ENCODE assay signal across 24 cellular contexts in genomic region chr7:109476409-109476808, GRCh38.
"Had no signal": no experiment of that assay in that cellular context is flagged by ENCODE, and none has a peak within 500 bp of the region (broad histone marks: within the 10 kb centered on the region; RNA-seq: fewer than 3 reads in every experiment).

No MANE protein-coding gene starts in this region.

- H3K27me3 ChIP-seq: colonic mucosa, dorsolateral prefrontal cortex, esophagus squamous epithelium, gastrocnemius medialis, sigmoid colon, stomach, suprapubic skin, tibial nerve had no signal

- DNase-seq: activated CD4-positive, alpha-beta T cell treated with anti-CD3 and anti-CD28 coated beads, Interleukin-2, amount 10 ng/mL, durations not matched to agents 7 days and 5 days; activated CD8-positive, alpha-beta memory T cell treated with anti-CD3 and anti-CD28 coated beads, Interleukin-2, amount 10 ng/mL, durations not matched to agents 7 days and 5 days; activated CD8-positive, alpha-beta T cell treated with anti-CD3 and anti-CD28 coated beads for 36 hours; activated effector memory CD4-positive, alpha-beta T cell treated with anti-CD3 and anti-CD28 coated beads, Interleukin-2, amount 50 U/mL, for 16 hours; activated naive CD4-positive, alpha-beta T cell treated with anti-CD3 and anti-CD28 coated beads, Interleukin-2, amount 10 ng/mL, durations not matched to agents 7 days and 5 days; activated T-cell treated with anti-CD3 and anti-CD28 coated beads for 4 hours; amygdala; colonic mucosa; dorsolateral prefrontal cortex; esophagus squamous epithelium; gastrocnemius medialis; head of caudate nucleus; left ventricle myocardium superior; mammary epithelial cell; naive thymus-derived CD8-positive, alpha-beta T cell; sigmoid colon; stimulated activated CD4-positive, alpha-beta T cell treated with anti-CD3 and anti-CD28 coated beads, Interleukin-15, amount 100 ng/mL, for 24 hours; stomach had no signal

- ATAC-seq: activated CD4-positive, CD25-positive, alpha-beta regulatory T cell treated with anti-CD3 and anti-CD28 coated beads, Interleukin-2, amount 50 U/mL, for 24 hours; activated CD8-positive, alpha-beta memory T cell treated with anti-CD3 and anti-CD28 coated beads, Interleukin-2, amount 10 ng/mL, durations not matched to agents 7 days and 5 days; activated CD8-positive, alpha-beta T cell treated with anti-CD3 and anti-CD28 coated beads for 36 hours; gastrocnemius medialis; left ventricle myocardium superior; naive thymus-derived CD8-positive, alpha-beta T cell; stimulated activated memory B cell treated with anti-CD40 and anti-IgM and Interleukin-4, amounts not matched to agents 10 μg/mL and 1 μg/mL and 100 μg/mL, for 72 hours had no signal

- H3K4me3 ChIP-seq: colonic mucosa, dorsolateral prefrontal cortex, esophagus squamous epithelium, gastrocnemius medialis, sigmoid colon, smooth muscle cell, stomach, suprapubic skin, tibial nerve had no signal

- H3K4me1 ChIP-seq: colonic mucosa, esophagus squamous epithelium, gastrocnemius medialis, sigmoid colon, stomach, suprapubic skin, tibial nerve had no signal

- H3K27ac ChIP-seq: colonic mucosa, dorsolateral prefrontal cortex, esophagus squamous epithelium, gastrocnemius medialis, sigmoid colon, stomach, suprapubic skin, tibial nerve, VCaP had no signal

- H3K36me3 ChIP-seq: colonic mucosa, esophagus squamous epithelium, gastrocnemius medialis, sigmoid colon, stomach, suprapubic skin, tibial nerve had no signal

- H3K9me3 ChIP-seq: colonic mucosa, esophagus squamous epithelium, gastrocnemius medialis, sigmoid colon, stomach, suprapubic skin, tibial nerve had no signal
